ENCODE assay signal across 26 cellular contexts in genomic region chr5:37734114-37734513, GRCh38.
"Had no signal": no experiment of that assay in that cellular context is flagged by ENCODE, and none has a peak within 500 bp of the region (broad histone marks: within the 10 kb centered on the region; RNA-seq: fewer than 3 reads in every experiment).

No MANE protein-coding gene starts in this region.

- H3K9ac ChIP-seq: parathyroid adenoma had no signal

- H3K27ac ChIP-seq: neutrophil, parathyroid adenoma, skin epidermis, stomach, thoracic aorta, thyroid gland, tibial nerve, upper lobe of left lung, vagina had no signal

- H2AFZ ChIP-seq: parathyroid adenoma had no signal

- H3K9me3 ChIP-seq: neutrophil, psoas muscle, stomach, thoracic aorta, thyroid gland, tibial nerve, upper lobe of left lung, vagina had no signal

- H3K4me3 ChIP-seq: psoas muscle, skin epidermis, stomach, thoracic aorta, thyroid gland, tibial nerve, upper lobe of left lung, vagina had no signal

- H3K27me3 ChIP-seq: neutrophil, stomach, thyroid gland, tibial nerve, upper lobe of left lung, vagina had no signal

- H3K4me1 ChIP-seq: parathyroid adenoma, thyroid gland had no signal

- H3K79me2 ChIP-seq: parathyroid adenoma had no signal

- ATAC-seq: naive thymus-derived CD8-positive, alpha-beta T cell; natural killer cell treated with Interleukin-12 subunit alpha and Interleukin-12 subunit beta and Interleukin-15 and Interleukin-18, amount 100 ng/mL, for 72 hours; psoas muscle; right cardiac atrium; sciatic nerve; stimulated activated effector memory CD8-positive, alpha-beta T cell treated with anti-CD3 and anti-CD28 coated beads, Interleukin-12 subunit alpha, Interleukin-12 subunit beta, amount 100 ng/mL, for 72 hours; stimulated activated naive B cell treated with anti-CD40 and anti-IgM and Interleukin-4, amounts not matched to agents 10 μg/mL and 1 μg/mL and 100 μg/mL, for 72 hours had no signal

- DNase-seq: naive thymus-derived CD8-positive, alpha-beta T cell; nephron progenitor cell; nucleus accumbens; posterior cingulate gyrus; psoas muscle; right cardiac atrium; stimulated activated CD4-positive, alpha-beta T cell treated with anti-CD3 and anti-CD28 coated beads, Interleukin-15, amount 100 ng/mL, for 24 hours; stimulated activated CD4-positive, alpha-beta T cell treated with anti-CD3 and anti-CD28 coated beads, Interleukin-2, amount 100 ng/mL, for 24 hours; stimulated activated CD4-positive, alpha-beta T cell treated with anti-CD3 and anti-CD28 coated beads, Interleukin-2, amount 100 ng/mL, for 48 hours; stimulated activated CD4-positive, alpha-beta T cell treated with anti-CD3 and anti-CD28 coated beads, Interleukin-4, amount 100 ng/mL, for 24 hours; stimulated activated naive B cell treated with anti-CD40 and anti-IgM and Interleukin-4, amounts not matched to agents 10 μg/mL and 1 μg/mL and 100 μg/mL, for 72 hours; stimulated activated naive CD4-positive, alpha-beta T cell treated with Interleukin-2 at 50 U/mL for 16 hours; stomach; thyroid gland; trophoblast cell; upper lobe of left lung had no signal

- H3K36me3 ChIP-seq: neutrophil had no signal

- FAIRE-seq: urothelium cell line had no signal
